ENCODE assay signal across 25 cellular contexts in genomic region chr6:140155727-140156126, GRCh38.
"Had no signal": no experiment of that assay in that cellular context is flagged by ENCODE, and none has a peak within 500 bp of the region (broad histone marks: within the 10 kb centered on the region; RNA-seq: fewer than 3 reads in every experiment).

No MANE protein-coding gene starts in this region.

- H3K4me3 ChIP-seq: left lung, lower lobe of right lung, pancreas, prostate gland, sigmoid colon, spleen, tibial nerve, uterus had no signal

- H3K27me3 ChIP-seq: left lung, pancreas, sigmoid colon, spleen, tibial nerve, uterus had no signal

- H3K36me3 ChIP-seq: left lung, lower lobe of right lung, pancreas, prostate gland, sigmoid colon, spleen, tibial nerve, uterus had no signal

- H3K9me3 ChIP-seq: lower lobe of right lung, pancreas, prostate gland, uterus had no signal

- FAIRE-seq: kidney, pancreas, small intestine had no signal

- DNase-seq: hippocampal formation; kidney; left colon; left lung; lower lobe of right lung; mesenchymal stem cell; naive thymus-derived CD8-positive, alpha-beta T cell; nucleus accumbens; pancreas; posterior cingulate gyrus; retina; right cardiac atrium; sigmoid colon; small intestine; spleen; stimulated activated CD4-positive, alpha-beta T cell treated with anti-CD3 and anti-CD28 coated beads, Interleukin-2, amount 100 ng/mL, for 48 hours; stimulated activated CD4-positive, alpha-beta T cell treated with anti-CD3 and anti-CD28 coated beads, Interleukin-4, amount 100 ng/mL, for 4 hours; stimulated activated CD8-positive, alpha-beta memory T cell treated with anti-CD3 and anti-CD28 coated beads, Interleukin-4, amount 100 ng/mL, for 48 hours; stimulated activated naive CD4-positive, alpha-beta T cell treated with Interleukin-2 at 50 U/mL for 16 hours; stimulated activated naive CD8-positive, alpha-beta T cell treated with anti-CD3 and anti-CD28 coated beads, Interleukin-15, amount 100 ng/mL, for 72 hours; substantia nigra; uterus had no signal

- H3K4me1 ChIP-seq: left lung, lower lobe of right lung, pancreas, prostate gland, sigmoid colon, spleen, tibial nerve, uterus had no signal

- ATAC-seq: left colon; left lung; lower lobe of right lung; naive thymus-derived CD8-positive, alpha-beta T cell; pancreas; right cardiac atrium; stimulated activated memory B cell treated with anti-CD40 and anti-IgM and Interleukin-4, amounts not matched to agents 10 μg/mL and 1 μg/mL and 100 μg/mL, for 72 hours; stimulated activated naive CD8-positive, alpha-beta T cell treated with anti-CD3 and anti-CD28 coated beads, Interleukin-15, amount 100 ng/mL, for 72 hours had no signal

- H3K27ac ChIP-seq: left lung, lower lobe of right lung, pancreas, prostate gland, sigmoid colon, spleen, tibial nerve, uterus had no signal
